Comparison of ENCODE assay signal across 25 cellular contexts in genomic region chr5:148723143-148723542, GRCh38.
DNase-seq lines count a peak whose midpoint lies in the region; ATAC-seq, FAIRE-seq and TF ChIP-seq lines count a peak whose summit lies in the region.
"Had no signal": no experiment of that assay in that cellular context is flagged by ENCODE, and none has a peak within 500 bp of the region (broad histone marks: within the 10 kb centered on the region; RNA-seq: fewer than 3 reads in every experiment).

No MANE protein-coding gene starts in this region.

- H3K27ac Mint-ChIP-seq in T-helper 17 cell = no peak overlapping the region
- H3K27ac Mint-ChIP-seq: CD14-positive monocyte; CD4-positive, alpha-beta memory T cell; CD4-positive, CD25-positive, alpha-beta regulatory T cell; CD8-positive, alpha-beta memory T cell had no signal

- TF ChIP-seq POLR2A in HepG2 (IDR thresholded peaks at IDR 0.05; ENCODE audit: insufficient read depth in 1 of 2, low read depth in 2 of 2, low read length in 2 of 2) (no peak), right lobe of liver (IDR thresholded peaks at IDR 0.05) (no peak), IMR-90 (IDR thresholded peaks at IDR 0.05; ENCODE audit: low read depth, low read length) (no peak)

- H2AFZ ChIP-seq in HepG2 (ENCODE audit: low read length) = no peak overlapping the region
- H2AFZ ChIP-seq in IMR-90 (replicated peaks; ENCODE audit: low read length, poor library complexity) = no peak overlapping the region

- H3K4me2 ChIP-seq in HepG2 (ENCODE audit: low read depth, low read length) = no peak overlapping the region
- H3K4me2 ChIP-seq in IMR-90 (ENCODE audit: low read depth, low read length) = no peak overlapping the region
- H3K4me2 ChIP-seq: BLaER1 had no signal

- H2BK15ac ChIP-seq in IMR-90 (ENCODE audit: low read depth, low read length) = no peak overlapping the region

- no peak overlapping the region for H3K23ac ChIP-seq in IMR-90 (ENCODE audit: low read depth, low read length)

- no peak overlapping the region for H3K18ac ChIP-seq in IMR-90 (ENCODE audit: low read depth, low read length)

- BruUV-seq in HepG2 (replicated peaks; lab: Mats Ljungman, UMichigan) = no TSS peak
- no TSS peak for BruUV-seq in IMR-90 (replicated peaks; lab: Mats Ljungman, UMichigan)

- CTCF ChIA-PET in HepG2 (lab: Yijun Ruan, JAX; ENCODE audit: low intra/inter-chr PET ratio, low total read pairs) (no interaction called here), IMR-90 (lab: Yijun Ruan, JAX) (no interaction called here)

- H3K4me1 ChIP-seq in HepG2 (ENCODE audit: insufficient read depth, low read length) (no peaks in the 10 kb centered on the region), right lobe of liver (no peaks in the 10 kb centered on the region), IMR-90 (ENCODE audit: control insufficient read depth, insufficient read depth, low read length) (no peaks in the 10 kb centered on the region)

- no peak overlapping the region for H3K4ac ChIP-seq in IMR-90 (ENCODE audit: low read depth, low read length)

- H3K36me3 Mint-ChIP-seq in T-helper 17 cell (ENCODE audit: low read depth) = no peaks in the 10 kb centered on the region
- H3K36me3 Mint-ChIP-seq: CD14-positive monocyte; CD4-positive, alpha-beta memory T cell; CD4-positive, CD25-positive, alpha-beta regulatory T cell; CD8-positive, alpha-beta memory T cell had no signal

- no peaks in the 10 kb centered on the region for H3K79me2 ChIP-seq in HepG2 (ENCODE audit: insufficient read depth, low read length)

- H3K4me1 Mint-ChIP-seq in T-helper 17 cell = peaks cover 2% of the 10 kb centered on the region
- H3K4me1 Mint-ChIP-seq: CD14-positive monocyte; CD4-positive, alpha-beta memory T cell; CD4-positive, CD25-positive, alpha-beta regulatory T cell; CD8-positive, alpha-beta memory T cell had no signal

- H2BK120ac ChIP-seq in IMR-90 (ENCODE audit: low read depth, low read length) = no peak overlapping the region

- POLR2A ChIA-PET in HepG2 (lab: Yijun Ruan, JAX) = no interaction called here
- POLR2A ChIA-PET in IMR-90 (lab: Charles Lee; ENCODE audit: unreplicated experiment) = no interaction called here

- no peak for FAIRE-seq in HepG2 (lab: Jason Lieb, UNC)
- FAIRE-seq: GM12878, GM12892, GM18507 had no signal

- H3K4me3 Mint-ChIP-seq in T-helper 17 cell = no peak overlapping the region
- H3K4me3 Mint-ChIP-seq: CD14-positive monocyte; CD4-positive, alpha-beta memory T cell; CD4-positive, CD25-positive, alpha-beta regulatory T cell; CD8-positive, alpha-beta memory T cell had no signal

- no peak overlapping the region for H2AK5ac ChIP-seq in IMR-90 (ENCODE audit: low read depth, low read length)

- DNase-seq in HepG2 (ENCODE audit: low spot score) = no peak
- DNase-seq in right lobe of liver = no peak
- DNase-seq in IMR-90 = no peak
- DNase-seq in NCI-H2196 (lab: John Stamatoyannopoulos, UW; ENCODE audit: unreplicated experiment) = no peak
- DNase-seq in T-helper 17 cell = no peak
- DNase-seq: ACHN; BE2C; C1 segment of cervical spinal cord; CD4-positive, alpha-beta memory T cell; CD4-positive, CD25-positive, alpha-beta regulatory T cell; CD8-positive, alpha-beta memory T cell; COR-L47; DMS 273 treated with DMSO at 0.1 percent for 48 hours; DMS153; DMS53; DMS79; DND-41; EL; GDM1 had no signal

- no peak overlapping the region for H2BK5ac ChIP-seq in IMR-90 (ENCODE audit: low read depth, low read length, poor library complexity, severe bottlenecking)

- no peak overlapping the region for H3K27ac ChIP-seq in HepG2 (ENCODE audit: extremely low read length, insufficient read depth, low read length)
- H3K27ac ChIP-seq in right lobe of liver = no peak overlapping the region
- no peak overlapping the region for H3K27ac ChIP-seq in IMR-90 (ENCODE audit: insufficient read depth, low read length)
- H3K27ac ChIP-seq: 22Rv1, BLaER1 had no signal

- TF ChIP-seq EP300 in HepG2 (IDR thresholded peaks at IDR 0.05; ENCODE audit: low read depth in 2 of 2, low read length in 2 of 2) = no peak
- TF ChIP-seq EP300 in HepG2 (CRISPR knock-in tag; IDR thresholded peaks at IDR 0.05; ENCODE audit: borderline replicate concordance) = no peak

- H4K5ac ChIP-seq in IMR-90 (ENCODE audit: low read depth, low read length) = no peak overlapping the region

- no peaks in the 10 kb centered on the region for H3K9me1 ChIP-seq in IMR-90 (ENCODE audit: insufficient read depth, low read length)

- TF ChIP-seq RAD21 in HepG2 (CRISPR knock-in tag; IDR thresholded peaks at IDR 0.05) = no peak
- TF ChIP-seq RAD21 in IMR-90 (IDR thresholded peaks at IDR 0.05; ENCODE audit: low read length) = no peak

- H3K9ac ChIP-seq in HepG2 (ENCODE audit: insufficient read depth, low read depth, low read length) (no peak overlapping the region), IMR-90 (ENCODE audit: low read depth, low read length) (no peak overlapping the region)
- H3K9ac ChIP-seq: BLaER1 had no signal

- ATAC-seq in HepG2 (no peak), right lobe of liver (no peak), IMR-90 (ENCODE audit: low read depth) (no peak), T-helper 17 cell (no peak)
- ATAC-seq: GM12878 had no signal

- H3K27me3 ChIP-seq in HepG2 (ENCODE audit: control insufficient read depth in 1 of 2, insufficient read depth in 2 of 2, low read length in 2 of 2) = no peaks in the 10 kb centered on the region
- H3K27me3 ChIP-seq in right lobe of liver = no peaks in the 10 kb centered on the region
- H3K27me3 ChIP-seq in IMR-90 (ENCODE audit: control insufficient read depth, insufficient read depth, low read length) = peaks cover 18% of the 10 kb centered on the region
- H3K27me3 ChIP-seq: BE2C, BLaER1 had no signal

- H3K9me3 ChIP-seq in HepG2 (ENCODE audit: low read length) = no peaks in the 10 kb centered on the region
- no peaks in the 10 kb centered on the region for H3K9me3 ChIP-seq in right lobe of liver
- H3K9me3 ChIP-seq in IMR-90 (ENCODE audit: control insufficient read depth, insufficient read depth, low read length) = no peaks in the 10 kb centered on the region
- H3K9me3 ChIP-seq in T-helper 17 cell (ENCODE audit: control insufficient read depth, low read length, poor library complexity, severe bottlenecking) = no peaks in the 10 kb centered on the region
- H3K9me3 ChIP-seq: BE2C, BLaER1 had no signal

- no peak overlapping the region for H2AK9ac ChIP-seq in IMR-90 (replicated peaks; ENCODE audit: low read depth, low read length, poor library complexity)

- intact Hi-C loops in HepG2 (cut with micrococcal nuclease; ENCODE audit: unreplicated experiment) = no loop called here
- intact Hi-C loops in right lobe of liver (cut with DNase I) = loop anchor here in 1 of 2 donors (10.0 kb wide), 1 partner anchor 278 kb away; no protein-coding TSS in a partner anchor
- intact Hi-C loops in IMR-90 (cut with micrococcal nuclease) = no loop called here

- H3K79me1 ChIP-seq in IMR-90 (ENCODE audit: low read depth in 1 of 2, low read length in 2 of 2) = no peaks in the 10 kb centered on the region

- no peak overlapping the region for H4K91ac ChIP-seq in IMR-90 (ENCODE audit: insufficient read depth, low read depth, low read length)

- H3K27me3 Mint-ChIP-seq in T-helper 17 cell = peaks cover 59% of the 10 kb centered on the region

- no peak overlapping the region for H3K56ac ChIP-seq in IMR-90 (ENCODE audit: extremely low read depth, insufficient read depth, low read length)

- TF ChIP-seq CTCF in HepG2 (CRISPR knock-in tag; IDR thresholded peaks at IDR 0.05) = no peak
- no peak for TF ChIP-seq CTCF in right lobe of liver (IDR thresholded peaks at IDR 0.05)
- no peak for TF ChIP-seq CTCF in IMR-90 (conservative IDR thresholded peaks at IDR 0.05; ENCODE audit: low read depth, low read length)

- dilution Hi-C loops in IMR-90 (cut with HindIII; ENCODE audit: low sequenced_read_pairs, unreplicated experiment) = no loop called here

- H3K14ac ChIP-seq in IMR-90 (replicated peaks; ENCODE audit: low read depth, low read length) = no peak overlapping the region

- no peak overlapping the region for H4K8ac ChIP-seq in IMR-90 (ENCODE audit: low read depth in 2 of 2, low read length in 2 of 2)

- H4K20me1 ChIP-seq in HepG2 (ENCODE audit: insufficient read depth, low read length) = no peaks in the 10 kb centered on the region
- no peaks in the 10 kb centered on the region for H4K20me1 ChIP-seq in IMR-90 (ENCODE audit: insufficient read depth, low read length)
- H4K20me1 ChIP-seq: BLaER1 had no signal

- in situ Hi-C loops in HepG2 (cut with HindIII; ENCODE audit: extremely low pct_ligation_motif_present, low pct_unique_long_range_greater_than_20kb) (no loop called here), IMR-90 (cut with MboI; ENCODE audit: low sequenced_read_pairs) (no loop called here)

- H3K36me3 ChIP-seq in HepG2 (replicated peaks in 1 of 2; ENCODE audit: control insufficient read depth in 1 of 2, insufficient read depth in 2 of 2, low read length in 2 of 2) (no peaks in the 10 kb centered on the region), right lobe of liver (no peaks in the 10 kb centered on the region), IMR-90 (ENCODE audit: control insufficient read depth, insufficient read depth, low read length) (no peaks in the 10 kb centered on the region)
- H3K36me3 ChIP-seq: BE2C, BLaER1 had no signal

- H3K4me3 ChIP-seq in HepG2 (replicated peaks in 1 of 3; ENCODE audit: insufficient read depth in 1 of 3, low read depth in 2 of 3, low read length in 3 of 3) = no peak overlapping the region
- H3K4me3 ChIP-seq in right lobe of liver = no peak overlapping the region
- H3K4me3 ChIP-seq in IMR-90 (ENCODE audit: insufficient read depth, low read depth, low read length) = no peak overlapping the region
- H3K4me3 ChIP-seq: BLaER1, GM12878 had no signal

- H2BK20ac ChIP-seq in IMR-90 (ENCODE audit: low read depth, low read length) = no peak overlapping the region

TF ChIP-seq in HepG2, 621 proteins besides CTCF, POLR2A, EP300 and RAD21 (continues in another document):
- TF ChIP-seq ZNF17 (CRISPR knock-in tag; IDR thresholded peaks at IDR 0.05) (no peak), CEBPB (IDR thresholded peaks at IDR 0.05; ENCODE audit: borderline replicate concordance, low read depth, low read length) (peak; percentile 64), U2AF1 (optimal IDR thresholded peaks at IDR 0.05; ENCODE audit: low read depth, low read length) (no peak)

TF ChIP-seq in IMR-90, 13 proteins besides CTCF, POLR2A, EP300 and RAD21:
- no peak for TF ChIP-seq MAZ (IDR thresholded peaks at IDR 0.05; ENCODE audit: borderline replicate concordance, low read depth, low read length)
- TF ChIP-seq CEBPB (IDR thresholded peaks at IDR 0.05; ENCODE audit: low read depth, low read length) = peak; percentile 71
TF ChIP-seq in IMR-90: peak in this region for 1.
